1 cellular context compared by ENCODE assay signal in the genomic region with DNA sequence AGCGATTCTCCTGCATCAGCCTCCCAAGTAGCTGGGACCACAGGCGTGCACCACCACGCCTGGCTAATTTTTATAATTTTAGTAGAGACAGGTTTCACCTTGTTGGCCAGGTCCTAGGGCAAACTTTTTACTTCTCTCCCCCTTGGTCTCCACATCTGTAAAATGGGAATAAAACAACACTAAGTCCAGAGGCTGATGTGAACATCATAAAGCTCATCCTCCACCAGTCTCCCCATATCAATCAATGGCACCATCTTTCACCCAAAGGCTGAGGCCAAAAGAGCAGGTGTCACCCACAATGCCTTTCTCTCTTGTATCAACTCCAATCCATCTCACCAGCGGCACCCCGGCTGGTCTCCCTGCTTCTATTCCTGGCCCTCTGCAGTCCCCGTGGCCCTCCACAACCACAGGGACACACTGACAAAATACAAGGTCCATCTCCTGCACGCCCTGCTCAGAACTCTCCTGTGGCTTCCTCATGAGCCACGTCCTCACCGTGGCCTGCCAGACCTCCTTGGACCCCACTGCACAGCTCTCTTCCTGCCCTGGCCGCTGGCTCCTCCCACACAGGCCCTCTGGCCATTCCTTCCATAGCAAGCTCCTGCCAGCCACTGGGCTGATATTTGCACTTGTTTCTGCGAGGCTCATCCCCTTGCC.
TF ChIP-seq lines count a peak whose summit lies in the region.

No MANE protein-coding gene starts in this region.

TF ChIP-seq in HepG2, 621 proteins besides CTCF, POLR2A, EP300 and RAD21 (continued from another document):
- TF ChIP-seq, protein P1, sequence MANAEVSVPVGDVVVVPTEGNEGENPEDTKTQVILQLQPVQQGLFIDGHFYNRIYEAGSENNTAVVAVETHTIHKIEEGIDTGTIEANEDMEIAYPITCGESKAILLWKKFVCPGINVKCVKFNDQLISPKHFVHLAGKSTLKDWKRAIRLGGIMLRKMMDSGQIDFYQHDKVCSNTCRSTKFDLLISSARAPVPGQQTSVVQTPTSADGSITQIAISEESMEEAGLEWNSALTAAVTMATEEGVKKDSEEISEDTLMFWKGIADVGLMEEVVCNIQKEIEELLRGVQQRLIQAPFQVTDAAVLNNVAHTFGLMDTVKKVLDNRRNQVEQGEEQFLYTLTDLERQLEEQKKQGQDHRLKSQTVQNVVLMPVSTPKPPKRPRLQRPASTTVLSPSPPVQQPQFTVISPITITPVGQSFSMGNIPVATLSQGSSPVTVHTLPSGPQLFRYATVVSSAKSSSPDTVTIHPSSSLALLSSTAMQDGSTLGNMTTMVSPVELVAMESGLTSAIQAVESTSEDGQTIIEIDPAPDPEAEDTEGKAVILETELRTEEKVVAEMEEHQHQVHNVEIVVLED (CRISPR knock-in tag; IDR thresholded peaks at IDR 0.05; ENCODE audit: borderline replicate concordance): no peak
- peak; percentile 30 for TF ChIP-seq AGO2 (optimal IDR thresholded peaks at IDR 0.05; ENCODE audit: low read depth, low read length)
- no peak for TF ChIP-seq ERF (CRISPR knock-in tag; IDR thresholded peaks at IDR 0.05)
- no peak for TF ChIP-seq HOXA3 (CRISPR knock-in tag; IDR thresholded peaks at IDR 0.05)
- no peak for TF ChIP-seq NFKBIZ (CRISPR knock-in tag; IDR thresholded peaks at IDR 0.05)
- TF ChIP-seq MED13 (CRISPR knock-in tag; IDR thresholded peaks at IDR 0.05): no peak
- TF ChIP-seq ZMYM3 (CRISPR knock-in tag; IDR thresholded peaks at IDR 0.05): 0 out of 2 replicates have a peak, but pooled peaks have one; percentile 40
- TF ChIP-seq ZNF629 (CRISPR knock-in tag; conservative IDR thresholded peaks at IDR 0.05): peak; percentile 81
- no peak for TF ChIP-seq GABPB1 (CRISPR knock-in tag; IDR thresholded peaks at IDR 0.05)
- TF ChIP-seq, protein P2, sequence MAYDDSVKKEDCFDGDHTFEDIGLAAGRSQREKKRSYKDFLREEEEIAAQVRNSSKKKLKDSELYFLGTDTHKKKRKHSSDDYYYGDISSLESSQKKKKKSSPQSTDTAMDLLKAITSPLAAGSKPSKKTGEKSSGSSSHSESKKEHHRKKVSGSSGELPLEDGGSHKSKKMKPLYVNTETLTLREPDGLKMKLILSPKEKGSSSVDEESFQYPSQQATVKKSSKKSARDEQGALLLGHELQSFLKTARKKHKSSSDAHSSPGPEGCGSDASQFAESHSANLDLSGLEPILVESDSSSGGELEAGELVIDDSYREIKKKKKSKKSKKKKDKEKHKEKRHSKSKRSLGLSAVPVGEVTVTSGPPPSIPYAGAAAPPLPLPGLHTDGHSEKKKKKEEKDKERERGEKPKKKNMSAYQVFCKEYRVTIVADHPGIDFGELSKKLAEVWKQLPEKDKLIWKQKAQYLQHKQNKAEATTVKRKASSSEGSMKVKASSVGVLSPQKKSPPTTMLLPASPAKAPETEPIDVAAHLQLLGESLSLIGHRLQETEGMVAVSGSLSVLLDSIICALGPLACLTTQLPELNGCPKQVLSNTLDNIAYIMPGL (CRISPR knock-in tag; IDR thresholded peaks at IDR 0.05; ENCODE audit: borderline replicate concordance in 1 of 2, low read depth in 1 of 2): no peak
- TF ChIP-seq, protein P3, sequence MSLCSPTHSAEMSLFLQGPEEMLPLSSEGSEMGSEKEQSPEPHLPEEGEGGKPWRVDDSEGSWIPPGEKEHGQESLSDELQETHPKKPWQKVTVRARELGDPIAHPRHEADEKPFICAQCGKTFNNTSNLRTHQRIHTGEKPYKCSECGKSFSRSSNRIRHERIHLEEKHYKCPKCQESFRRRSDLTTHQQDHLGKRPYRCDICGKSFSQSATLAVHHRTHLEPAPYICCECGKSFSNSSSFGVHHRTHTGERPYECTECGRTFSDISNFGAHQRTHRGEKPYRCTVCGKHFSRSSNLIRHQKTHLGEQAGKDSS (CRISPR knock-in tag; IDR thresholded peaks at IDR 0.05; ENCODE audit: borderline replicate concordance, low read depth): no peak
- no peak for TF ChIP-seq ONECUT2 (CRISPR knock-in tag; IDR thresholded peaks at IDR 0.05)
- no peak for TF ChIP-seq ZNF343 (CRISPR knock-in tag; IDR thresholded peaks at IDR 0.05)
- no peak for TF ChIP-seq POLR2AphosphoS5 (IDR thresholded peaks at IDR 0.05; ENCODE audit: low read depth, low read length)
- no peak for TF ChIP-seq ZNF772 (CRISPR knock-in tag; IDR thresholded peaks at IDR 0.05)
- TF ChIP-seq NFYB (CRISPR knock-in tag; IDR thresholded peaks at IDR 0.05): no peak
- TF ChIP-seq RFX1 (IDR thresholded peaks at IDR 0.05): no peak
- no peak for TF ChIP-seq PHF21A (CRISPR knock-in tag; IDR thresholded peaks at IDR 0.05)
- TF ChIP-seq CBX1 (IDR thresholded peaks at IDR 0.05; ENCODE audit: low read depth): no peak
- TF ChIP-seq PCBP1 (IDR thresholded peaks at IDR 0.05; ENCODE audit: borderline replicate concordance, low read depth, low read length): no peak
